In the genomic region with DNA sequence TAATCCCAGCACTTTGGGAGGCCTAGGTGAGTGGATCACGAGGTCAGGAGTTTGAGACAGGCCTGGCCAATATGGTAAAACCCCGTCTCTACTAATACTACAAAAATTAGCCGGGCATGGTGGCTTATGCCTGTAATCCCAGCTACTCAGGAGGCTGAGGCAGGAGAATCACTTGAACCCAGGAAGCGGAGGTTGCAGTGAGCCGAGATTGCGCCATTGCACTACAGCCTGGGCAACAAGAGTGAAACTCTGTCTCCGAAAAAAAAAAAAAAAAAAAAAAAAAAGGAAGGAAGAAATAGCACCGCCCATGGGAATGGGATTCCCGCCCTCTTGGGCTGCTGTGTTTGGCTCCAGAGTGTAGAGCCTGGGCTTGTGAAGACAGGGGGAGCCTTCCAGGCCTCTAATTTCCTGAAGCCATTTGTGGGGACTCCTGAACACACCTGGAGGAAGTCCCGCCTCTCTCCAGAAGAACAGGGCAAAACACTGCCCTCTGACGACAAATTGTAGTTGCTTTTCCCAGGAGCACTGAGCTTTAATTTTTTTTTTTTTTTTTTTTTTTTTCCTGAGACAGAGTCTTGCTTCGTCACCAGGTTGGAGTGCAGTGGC, we compare ENCODE assay signal across 8 cellular contexts. TPM values are rescaled to one million over a fixed set of nuclear protein-coding genes. Genes with fewer than 3 reads are reported as not detected.
A peak's percentile ranks its signal among the peaks of the same experiment; 100 is the strongest.
DNase-seq lines count a peak whose midpoint lies in the region; TF ChIP-seq lines count a peak whose summit lies in the region.
"Not testable (repeated sequence)": the region's sequence is repeated elsewhere in the genome, so short reads cannot be mapped to it uniquely, and the experiment has no call there.

No MANE protein-coding gene starts in this region.

- H3K27ac ChIP-seq in Karpas-422 (ENCODE audit: low read length); neural progenitor cell: not testable (repeated sequence)

- H3K4me1 Mint-ChIP-seq in neural progenitor cell, result not testable (repeated sequence)

- H3K9me3 Mint-ChIP-seq in neural progenitor cell, result not testable (repeated sequence)

- H2AFZ ChIP-seq in Karpas-422 (ENCODE audit: low read length); neural progenitor cell (replicated peaks): not testable (repeated sequence)

- not testable (repeated sequence) for H3K36me3 Mint-ChIP-seq in neural progenitor cell

- not testable (repeated sequence) for H3K4me1 ChIP-seq in Karpas-422 (ENCODE audit: low read length); neural progenitor cell

- H3K27ac Mint-ChIP-seq in neural progenitor cell, result not testable (repeated sequence)

- H3K27me3 ChIP-seq in Karpas-422 (ENCODE audit: low read length), result not testable (repeated sequence)
- peaks cover 29% of the 10 kb centered on the region for H3K27me3 ChIP-seq in neural progenitor cell

- H3K9me2 ChIP-seq in Karpas-422 (replicated peaks; ENCODE audit: insufficient read depth, low read length), result not testable (repeated sequence)

- peaks cover 14% of the 10 kb centered on the region for H3K27me3 Mint-ChIP-seq in neural progenitor cell (ENCODE audit: insufficient read depth, low read depth)

- H3K4me2 ChIP-seq in Karpas-422 (ENCODE audit: low read depth, low read length, poor library complexity, severe bottlenecking); neural progenitor cell: not testable (repeated sequence)

- H3K4me3 ChIP-seq in Karpas-422 (ENCODE audit: low read length); choroid plexus epithelial cell (ENCODE audit: low read depth, low read length); neural progenitor cell: not testable (repeated sequence)

- peak; percentile 13 for DNase-seq in A172 (ENCODE audit: low spot score)
- DNase-seq in ELF-1 (ENCODE audit: low read depth, low spot score), result peak; percentile 78
- DNase-seq in Karpas-422, result peak; percentile 50
- DNase-seq in NCI-H526 (lab: John Stamatoyannopoulos, UW), result peak; percentile 25 to 53
- DNase-seq in SIG-M5 treated with dmso at 0.1 percent for 504 hours (lab: John Stamatoyannopoulos, UW; ENCODE audit: unreplicated experiment), result peak; percentile 35
- DNase-seq in choroid plexus epithelial cell (ENCODE audit: low read depth), result peak; percentile 11
- peak; percentile 49 for DNase-seq in iPS DF 4.7 (ENCODE audit: extremely low read depth, low spot score)
- peak; percentile 8 for DNase-seq in neural progenitor cell (ENCODE audit: low spot score)

- H3F3A ChIP-seq in neural progenitor cell (ENCODE audit: low read depth), result not testable (repeated sequence)

- H3K79me2 ChIP-seq in Karpas-422 (ENCODE audit: low read length); neural progenitor cell (ENCODE audit: low read depth): not testable (repeated sequence)

- H3K36me3 ChIP-seq in Karpas-422 (ENCODE audit: insufficient read depth, low read length); neural progenitor cell: not testable (repeated sequence)

- H4K20me1 ChIP-seq in Karpas-422 (ENCODE audit: insufficient read depth, low read depth, low read length); neural progenitor cell (ENCODE audit: low read depth): not testable (repeated sequence)

- not testable (repeated sequence) for H3K9ac ChIP-seq in Karpas-422 (ENCODE audit: low read length); neural progenitor cell

- not testable (repeated sequence) for H3K9me3 ChIP-seq in Karpas-422 (ENCODE audit: low read length); neural progenitor cell (ENCODE audit: low read depth)

- H3K4me3 Mint-ChIP-seq in neural progenitor cell, result not testable (repeated sequence)

- TF ChIP-seq CTCF in choroid plexus epithelial cell (conservative IDR thresholded peaks at IDR 0.05; ENCODE audit: low read depth, low read length), result peak; percentile 19
- TF ChIP-seq CTCF in neural progenitor cell (IDR thresholded peaks at IDR 0.05), result not testable (repeated sequence)

RNA-seq across cellular contexts. Expression of a gene that starts 42.7 kb away (rescaled TPM):
- total RNA-seq in A172 (2014; rRNA removed; shearing (Covaris generic)), result 12.4 and 14.2 TPM in 2 replicates
- total RNA-seq in Karpas-422 (2014; rRNA removed; shearing (Covaris generic); ENCODE audit: low replicate concordance), result 12.3 and 24.5 TPM in 2 replicates
- total RNA-seq in neural progenitor cell (ENCODE audit: low replicate concordance), result 14.8 and 24.5 TPM in 2 replicates

Comparison
In these comparisons a context has a peak if more than half of its experiments do, and no peak if none do; other contexts are left out.
1. DNase-seq: peak in every context shown above with its lines; median percentile 78 in ELF-1; 50 in Karpas-422; 49 in iPS DF 4.7; 39 in NCI-H526; 35 in SIG-M5 treated with dmso at 0.1 percent for 504 hours; 13 in A172; 11 in choroid plexus epithelial cell; 8 in neural progenitor cell.